ENCODE assay signal across 26 cellular contexts in the genomic region with DNA sequence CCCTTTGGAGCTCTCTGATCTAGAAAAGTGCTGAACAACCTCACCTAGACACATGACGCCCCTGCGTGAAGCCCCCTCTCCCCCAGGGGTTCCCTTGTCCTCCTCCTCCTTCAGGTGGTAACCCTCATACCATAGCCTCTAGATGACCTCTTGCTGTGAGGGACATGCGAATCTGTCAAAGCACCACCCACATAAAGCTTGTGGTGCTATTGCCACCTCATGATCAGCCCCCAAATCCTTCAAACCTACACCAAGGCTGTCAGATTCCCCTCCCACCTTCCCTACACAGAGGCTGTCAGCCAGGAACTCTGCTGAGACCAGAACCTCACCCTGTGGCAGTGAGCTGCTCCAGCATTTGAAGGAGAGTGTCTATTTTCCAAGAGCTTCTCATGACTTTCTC. TPM values are rescaled to one million over a fixed set of nuclear protein-coding genes. Genes with fewer than 3 reads are reported as not detected.
"Had no signal": no experiment of that assay in that cellular context is flagged by ENCODE, and none has a peak within 500 bp of the region (broad histone marks: within the 10 kb centered on the region; RNA-seq: fewer than 3 reads in every experiment).

No MANE protein-coding gene starts in this region.

- H3K36me3 ChIP-seq: gastrocnemius medialis, neutrophil, stomach, thoracic aorta, uterus had no signal

- H3K27ac ChIP-seq: gastrocnemius medialis, neutrophil, stomach, thoracic aorta, uterus had no signal

- H3K9me3 ChIP-seq: gastrocnemius medialis, neutrophil, stomach, thoracic aorta, uterus had no signal

- H3K4me1 Mint-ChIP-seq: naive thymus-derived CD8-positive, alpha-beta T cell had no signal

- H3K4me3 Mint-ChIP-seq: naive thymus-derived CD8-positive, alpha-beta T cell had no signal

- H3K36me3 Mint-ChIP-seq: naive thymus-derived CD8-positive, alpha-beta T cell had no signal

- H3K27ac Mint-ChIP-seq: naive thymus-derived CD8-positive, alpha-beta T cell had no signal

- H3K4me3 ChIP-seq: gastrocnemius medialis, stomach, thoracic aorta, uterus had no signal

- ATAC-seq: esophagus mucosa; gastrocnemius medialis; left colon; naive thymus-derived CD8-positive, alpha-beta T cell; right cardiac atrium had no signal

- H3K4me1 ChIP-seq: gastrocnemius medialis, stomach, uterus had no signal

- H3K9me3 Mint-ChIP-seq: naive thymus-derived CD8-positive, alpha-beta T cell had no signal

- H3K27me3 ChIP-seq: gastrocnemius medialis, neutrophil, stomach, uterus had no signal

- DNase-seq: dermis blood vessel endothelial cell; effector CD4-positive, alpha-beta T cell; gastrocnemius medialis; left colon; mammary epithelial cell; naive thymus-derived CD8-positive, alpha-beta T cell; posterior cingulate gyrus; right cardiac atrium; small intestine; stimulated activated CD4-positive, alpha-beta T cell treated with anti-CD3 and anti-CD28 coated beads, Interleukin-12 subunit alpha, Interleukin-12 subunit beta, amount 100 ng/mL, for 4 hours; stimulated activated naive CD4-positive, alpha-beta T cell; stomach; substantia nigra; trophoblast cell; uterus had no signal

RNA-seq across cellular contexts. Expression of gene TEX51, which starts 43.1 kb away (rescaled TPM):
- total RNA-seq: dermis blood vessel endothelial cell; esophagus mucosa; fibroblast of villous mesenchyme; gastrocnemius medialis; kidney epithelial cell; left colon; liver; mammary epithelial cell; mesenteric fat pad; mononuclear cell; naive thymus-derived CD8-positive, alpha-beta T cell; osteoblast; pulmonary artery endothelial cell; right cardiac atrium; stomach; thoracic aorta; uterus had no signal
- polyA plus RNA-seq: liver; mammary epithelial cell; naive thymus-derived CD8-positive, alpha-beta T cell; neural cell; right cardiac atrium; small intestine; stomach had no signal
